Comparison of ENCODE assay signal across 1 cellular context in the genomic region with DNA sequence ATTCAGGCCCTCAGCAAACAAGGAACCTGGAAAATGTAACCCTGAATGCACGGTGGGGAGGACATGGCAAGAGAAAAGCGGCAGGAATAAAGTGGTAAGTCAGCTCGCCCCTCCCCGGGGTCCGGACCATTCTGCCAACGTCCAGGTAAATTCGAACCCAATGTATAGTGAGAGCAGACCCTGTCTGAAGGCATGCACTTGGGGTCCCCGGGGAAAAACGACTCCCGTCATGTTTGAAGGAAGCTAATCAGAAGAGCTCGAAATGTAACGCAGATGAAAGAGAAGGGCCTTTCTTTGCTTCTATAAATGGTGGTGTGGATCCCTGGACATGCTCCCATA.
TF ChIP-seq lines count a peak whose summit lies in the region.

No MANE protein-coding gene starts in this region.

TF ChIP-seq in SK-N-SH treated with all-trans-retinoic acid at 6 μM for 48 hours, 23 proteins besides CTCF, POLR2A, EP300 and RAD21 (continued from another document):
- TF ChIP-seq, protein P1, sequence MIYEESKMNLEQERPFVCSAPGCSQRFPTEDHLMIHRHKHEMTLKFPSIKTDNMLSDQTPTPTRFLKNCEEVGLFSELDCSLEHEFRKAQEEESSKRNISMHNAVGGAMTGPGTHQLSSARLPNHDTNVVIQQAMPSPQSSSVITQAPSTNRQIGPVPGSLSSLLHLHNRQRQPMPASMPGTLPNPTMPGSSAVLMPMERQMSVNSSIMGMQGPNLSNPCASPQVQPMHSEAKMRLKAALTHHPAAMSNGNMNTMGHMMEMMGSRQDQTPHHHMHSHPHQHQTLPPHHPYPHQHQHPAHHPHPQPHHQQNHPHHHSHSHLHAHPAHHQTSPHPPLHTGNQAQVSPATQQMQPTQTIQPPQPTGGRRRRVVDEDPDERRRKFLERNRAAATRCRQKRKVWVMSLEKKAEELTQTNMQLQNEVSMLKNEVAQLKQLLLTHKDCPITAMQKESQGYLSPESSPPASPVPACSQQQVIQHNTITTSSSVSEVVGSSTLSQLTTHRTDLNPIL (CRISPR knock-in tag; IDR thresholded peaks at IDR 0.05; ENCODE audit: low read depth): no peak
- no peak for TF ChIP-seq ZNF565 (CRISPR knock-in tag; conservative IDR thresholded peaks at IDR 0.05; ENCODE audit: low read depth)
- TF ChIP-seq GLIS3 (CRISPR knock-in tag; IDR thresholded peaks at IDR 0.05): no peak
- TF ChIP-seq ZFP30 (CRISPR knock-in tag; IDR thresholded peaks at IDR 0.05): no peak
- no peak for TF ChIP-seq ISL1 (CRISPR knock-in tag; IDR thresholded peaks at IDR 0.05)
- TF ChIP-seq, protein P2, sequence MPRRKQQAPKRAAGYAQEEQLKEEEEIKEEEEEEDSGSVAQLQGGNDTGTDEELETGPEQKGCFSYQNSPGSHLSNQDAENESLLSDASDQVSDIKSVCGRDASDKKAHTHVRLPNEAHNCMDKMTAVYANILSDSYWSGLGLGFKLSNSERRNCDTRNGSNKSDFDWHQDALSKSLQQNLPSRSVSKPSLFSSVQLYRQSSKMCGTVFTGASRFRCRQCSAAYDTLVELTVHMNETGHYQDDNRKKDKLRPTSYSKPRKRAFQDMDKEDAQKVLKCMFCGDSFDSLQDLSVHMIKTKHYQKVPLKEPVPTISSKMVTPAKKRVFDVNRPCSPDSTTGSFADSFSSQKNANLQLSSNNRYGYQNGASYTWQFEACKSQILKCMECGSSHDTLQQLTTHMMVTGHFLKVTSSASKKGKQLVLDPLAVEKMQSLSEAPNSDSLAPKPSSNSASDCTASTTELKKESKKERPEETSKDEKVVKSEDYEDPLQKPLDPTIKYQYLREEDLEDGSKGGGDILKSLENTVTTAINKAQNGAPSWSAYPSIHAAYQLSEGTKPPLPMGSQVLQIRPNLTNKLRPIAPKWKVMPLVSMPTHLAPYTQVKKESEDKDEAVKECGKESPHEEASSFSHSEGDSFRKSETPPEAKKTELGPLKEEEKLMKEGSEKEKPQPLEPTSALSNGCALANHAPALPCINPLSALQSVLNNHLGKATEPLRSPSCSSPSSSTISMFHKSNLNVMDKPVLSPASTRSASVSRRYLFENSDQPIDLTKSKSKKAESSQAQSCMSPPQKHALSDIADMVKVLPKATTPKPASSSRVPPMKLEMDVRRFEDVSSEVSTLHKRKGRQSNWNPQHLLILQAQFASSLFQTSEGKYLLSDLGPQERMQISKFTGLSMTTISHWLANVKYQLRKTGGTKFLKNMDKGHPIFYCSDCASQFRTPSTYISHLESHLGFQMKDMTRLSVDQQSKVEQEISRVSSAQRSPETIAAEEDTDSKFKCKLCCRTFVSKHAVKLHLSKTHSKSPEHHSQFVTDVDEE (CRISPR knock-in tag; IDR thresholded peaks at IDR 0.05): no peak
- TF ChIP-seq CSDC2 (CRISPR knock-in tag; IDR thresholded peaks at IDR 0.05): no peak
- TF ChIP-seq ZNF70 (CRISPR knock-in tag; IDR thresholded peaks at IDR 0.05): no peak
- TF ChIP-seq TCF4 (CRISPR knock-in tag; IDR thresholded peaks at IDR 0.05; ENCODE audit: borderline replicate concordance): no peak
- no peak for TF ChIP-seq BACH2 (CRISPR knock-in tag; IDR thresholded peaks at IDR 0.05; ENCODE audit: borderline replicate concordance)
- TF ChIP-seq TOX (CRISPR knock-in tag; IDR thresholded peaks at IDR 0.05; ENCODE audit: borderline replicate concordance): no peak
- TF ChIP-seq, protein P3, sequence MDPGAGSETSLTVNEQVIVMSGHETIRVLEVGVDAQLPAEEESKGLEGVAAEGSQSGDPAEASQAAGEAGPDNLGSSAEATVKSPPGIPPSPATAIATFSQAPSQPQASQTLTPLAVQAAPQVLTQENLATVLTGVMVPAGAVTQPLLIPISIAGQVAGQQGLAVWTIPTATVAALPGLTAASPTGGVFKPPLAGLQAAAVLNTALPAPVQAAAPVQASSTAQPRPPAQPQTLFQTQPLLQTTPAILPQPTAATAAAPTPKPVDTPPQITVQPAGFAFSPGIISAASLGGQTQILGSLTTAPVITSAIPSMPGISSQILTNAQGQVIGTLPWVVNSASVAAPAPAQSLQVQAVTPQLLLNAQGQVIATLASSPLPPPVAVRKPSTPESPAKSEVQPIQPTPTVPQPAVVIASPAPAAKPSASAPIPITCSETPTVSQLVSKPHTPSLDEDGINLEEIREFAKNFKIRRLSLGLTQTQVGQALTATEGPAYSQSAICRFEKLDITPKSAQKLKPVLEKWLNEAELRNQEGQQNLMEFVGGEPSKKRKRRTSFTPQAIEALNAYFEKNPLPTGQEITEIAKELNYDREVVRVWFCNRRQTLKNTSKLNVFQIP (CRISPR knock-in tag; IDR thresholded peaks at IDR 0.05; ENCODE audit: borderline replicate concordance, low read depth): no peak
- no peak for TF ChIP-seq SNAI2 (CRISPR knock-in tag; IDR thresholded peaks at IDR 0.05)
- TF ChIP-seq OSR1 (CRISPR knock-in tag; IDR thresholded peaks at IDR 0.05): no peak
- TF ChIP-seq RARB (CRISPR knock-in tag; IDR thresholded peaks at IDR 0.05): no peak
